ENCODE assay signal across 1 cellular context in the genomic region with DNA sequence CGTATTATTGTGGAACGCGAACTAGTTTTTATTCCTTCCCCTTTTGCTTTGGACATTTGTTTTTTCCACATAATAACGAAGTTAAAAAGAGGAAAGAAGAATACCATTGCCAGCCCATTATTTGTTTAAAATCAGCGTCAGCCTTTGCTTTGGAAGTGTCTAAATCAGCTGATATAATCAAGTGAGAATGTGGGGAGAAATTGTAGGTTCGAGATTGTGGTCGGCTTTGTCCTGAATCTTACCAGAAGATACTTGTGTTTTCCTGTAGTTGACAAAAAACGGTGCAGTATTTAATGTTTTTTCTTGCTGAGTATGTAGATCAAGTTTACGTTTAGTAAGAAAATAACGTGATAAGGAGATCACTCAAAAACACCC.
TF ChIP-seq lines count a peak whose summit lies in the region.

No MANE protein-coding gene starts in this region.

TF ChIP-seq in K562, 482 proteins besides CTCF, POLR2A, EP300 and RAD21 (continued from another document and continues in another):
- TF ChIP-seq, protein P1, sequence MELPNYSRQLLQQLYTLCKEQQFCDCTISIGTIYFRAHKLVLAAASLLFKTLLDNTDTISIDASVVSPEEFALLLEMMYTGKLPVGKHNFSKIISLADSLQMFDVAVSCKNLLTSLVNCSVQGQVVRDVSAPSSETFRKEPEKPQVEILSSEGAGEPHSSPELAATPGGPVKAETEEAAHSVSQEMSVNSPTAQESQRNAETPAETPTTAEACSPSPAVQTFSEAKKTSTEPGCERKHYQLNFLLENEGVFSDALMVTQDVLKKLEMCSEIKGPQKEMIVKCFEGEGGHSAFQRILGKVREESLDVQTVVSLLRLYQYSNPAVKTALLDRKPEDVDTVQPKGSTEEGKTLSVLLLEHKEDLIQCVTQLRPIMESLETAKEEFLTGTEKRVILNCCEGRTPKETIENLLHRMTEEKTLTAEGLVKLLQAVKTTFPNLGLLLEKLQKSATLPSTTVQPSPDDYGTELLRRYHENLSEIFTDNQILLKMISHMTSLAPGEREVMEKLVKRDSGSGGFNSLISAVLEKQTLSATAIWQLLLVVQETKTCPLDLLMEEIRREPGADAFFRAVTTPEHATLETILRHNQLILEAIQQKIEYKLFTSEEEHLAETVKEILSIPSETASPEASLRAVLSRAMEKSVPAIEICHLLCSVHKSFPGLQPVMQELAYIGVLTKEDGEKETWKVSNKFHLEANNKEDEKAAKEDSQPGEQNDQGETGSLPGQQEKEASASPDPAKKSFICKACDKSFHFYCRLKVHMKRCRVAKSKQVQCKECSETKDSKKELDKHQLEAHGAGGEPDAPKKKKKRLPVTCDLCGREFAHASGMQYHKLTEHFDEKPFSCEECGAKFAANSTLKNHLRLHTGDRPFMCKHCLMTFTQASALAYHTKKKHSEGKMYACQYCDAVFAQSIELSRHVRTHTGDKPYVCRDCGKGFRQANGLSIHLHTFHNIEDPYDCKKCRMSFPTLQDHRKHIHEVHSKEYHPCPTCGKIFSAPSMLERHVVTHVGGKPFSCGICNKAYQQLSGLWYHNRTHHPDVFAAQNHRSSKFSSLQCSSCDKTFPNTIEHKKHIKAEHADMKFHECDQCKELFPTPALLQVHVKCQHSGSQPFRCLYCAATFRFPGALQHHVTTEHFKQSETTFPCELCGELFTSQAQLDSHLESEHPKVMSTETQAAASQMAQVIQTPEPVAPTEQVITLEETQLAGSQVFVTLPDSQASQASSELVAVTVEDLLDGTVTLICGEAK (IDR thresholded peaks at IDR 0.05), result 0 out of 2 replicates have a peak, but pooled peaks have one; percentile 50
- TF ChIP-seq, protein P1 (CRISPR knock-in tag; IDR thresholded peaks at IDR 0.05), result no peak
- no peak for TF ChIP-seq ZFX (CRISPR knock-in tag; IDR thresholded peaks at IDR 0.05)
- TF ChIP-seq, protein P2, sequence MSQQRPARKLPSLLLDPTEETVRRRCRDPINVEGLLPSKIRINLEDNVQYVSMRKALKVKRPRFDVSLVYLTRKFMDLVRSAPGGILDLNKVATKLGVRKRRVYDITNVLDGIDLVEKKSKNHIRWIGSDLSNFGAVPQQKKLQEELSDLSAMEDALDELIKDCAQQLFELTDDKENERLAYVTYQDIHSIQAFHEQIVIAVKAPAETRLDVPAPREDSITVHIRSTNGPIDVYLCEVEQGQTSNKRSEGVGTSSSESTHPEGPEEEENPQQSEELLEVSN (IDR thresholded peaks at IDR 0.05; ENCODE audit: borderline replicate concordance in 1 of 2, extremely low read depth in 1 of 2, insufficient read depth in 1 of 2, insufficient read length in 1 of 2, low read depth in 1 of 2, low read length in 1 of 2, poor library complexity in 1 of 2, severe bottlenecking in 1 of 2), result no peak
- TF ChIP-seq NBN (IDR thresholded peaks at IDR 0.05; ENCODE audit: low read depth), result no peak
- TF ChIP-seq ATF1 (CRISPR knock-in tag; IDR thresholded peaks at IDR 0.05), result no peak
- no peak for TF ChIP-seq ATF1 (tag; IDR thresholded peaks at IDR 0.05)
- TF ChIP-seq CBX1 (IDR thresholded peaks at IDR 0.05; ENCODE audit: low read depth), result no peak
- TF ChIP-seq XRCC5 (IDR thresholded peaks at IDR 0.05; ENCODE audit: low read depth, low read length), result no peak
- TF ChIP-seq CAMTA2 (CRISPR knock-in tag; conservative IDR thresholded peaks at IDR 0.05), result no peak
- no peak for TF ChIP-seq FUS (optimal IDR thresholded peaks at IDR 0.05; ENCODE audit: low read depth, low read length)
- TF ChIP-seq, protein P3, sequence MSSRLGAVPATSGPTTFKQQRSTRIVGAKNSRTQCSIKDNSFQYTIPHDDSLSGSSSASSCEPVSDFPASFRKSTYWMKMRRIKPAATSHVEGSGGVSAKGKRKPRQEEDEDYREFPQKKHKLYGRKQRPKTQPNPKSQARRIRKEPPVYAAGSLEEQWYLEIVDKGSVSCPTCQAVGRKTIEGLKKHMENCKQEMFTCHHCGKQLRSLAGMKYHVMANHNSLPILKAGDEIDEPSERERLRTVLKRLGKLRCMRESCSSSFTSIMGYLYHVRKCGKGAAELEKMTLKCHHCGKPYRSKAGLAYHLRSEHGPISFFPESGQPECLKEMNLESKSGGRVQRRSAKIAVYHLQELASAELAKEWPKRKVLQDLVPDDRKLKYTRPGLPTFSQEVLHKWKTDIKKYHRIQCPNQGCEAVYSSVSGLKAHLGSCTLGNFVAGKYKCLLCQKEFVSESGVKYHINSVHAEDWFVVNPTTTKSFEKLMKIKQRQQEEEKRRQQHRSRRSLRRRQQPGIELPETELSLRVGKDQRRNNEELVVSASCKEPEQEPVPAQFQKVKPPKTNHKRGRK (tag; IDR thresholded peaks at IDR 0.05), result 0 out of 2 replicates have a peak, but pooled peaks have one; percentile 56
- no peak for TF ChIP-seq ETV6 (IDR thresholded peaks at IDR 0.05; ENCODE audit: borderline replicate concordance in 1 of 2, low read depth in 2 of 2, low read length in 1 of 2)
- no peak for TF ChIP-seq ETV6 (CRISPR knock-in tag; IDR thresholded peaks at IDR 0.05; ENCODE audit: borderline replicate concordance)
- no peak for TF ChIP-seq ZNF780A (CRISPR knock-in tag; IDR thresholded peaks at IDR 0.05)
- TF ChIP-seq E2F3 (CRISPR knock-in tag; IDR thresholded peaks at IDR 0.05), result no peak
- no peak for TF ChIP-seq SRF (CRISPR knock-in tag; IDR thresholded peaks at IDR 0.05)
- TF ChIP-seq NONO (IDR thresholded peaks at IDR 0.05; ENCODE audit: low read depth in 2 of 2, low read length in 1 of 2), result no peak
- TF ChIP-seq ZNF224 (CRISPR knock-in tag; IDR thresholded peaks at IDR 0.05), result no peak
- TF ChIP-seq, protein P4, sequence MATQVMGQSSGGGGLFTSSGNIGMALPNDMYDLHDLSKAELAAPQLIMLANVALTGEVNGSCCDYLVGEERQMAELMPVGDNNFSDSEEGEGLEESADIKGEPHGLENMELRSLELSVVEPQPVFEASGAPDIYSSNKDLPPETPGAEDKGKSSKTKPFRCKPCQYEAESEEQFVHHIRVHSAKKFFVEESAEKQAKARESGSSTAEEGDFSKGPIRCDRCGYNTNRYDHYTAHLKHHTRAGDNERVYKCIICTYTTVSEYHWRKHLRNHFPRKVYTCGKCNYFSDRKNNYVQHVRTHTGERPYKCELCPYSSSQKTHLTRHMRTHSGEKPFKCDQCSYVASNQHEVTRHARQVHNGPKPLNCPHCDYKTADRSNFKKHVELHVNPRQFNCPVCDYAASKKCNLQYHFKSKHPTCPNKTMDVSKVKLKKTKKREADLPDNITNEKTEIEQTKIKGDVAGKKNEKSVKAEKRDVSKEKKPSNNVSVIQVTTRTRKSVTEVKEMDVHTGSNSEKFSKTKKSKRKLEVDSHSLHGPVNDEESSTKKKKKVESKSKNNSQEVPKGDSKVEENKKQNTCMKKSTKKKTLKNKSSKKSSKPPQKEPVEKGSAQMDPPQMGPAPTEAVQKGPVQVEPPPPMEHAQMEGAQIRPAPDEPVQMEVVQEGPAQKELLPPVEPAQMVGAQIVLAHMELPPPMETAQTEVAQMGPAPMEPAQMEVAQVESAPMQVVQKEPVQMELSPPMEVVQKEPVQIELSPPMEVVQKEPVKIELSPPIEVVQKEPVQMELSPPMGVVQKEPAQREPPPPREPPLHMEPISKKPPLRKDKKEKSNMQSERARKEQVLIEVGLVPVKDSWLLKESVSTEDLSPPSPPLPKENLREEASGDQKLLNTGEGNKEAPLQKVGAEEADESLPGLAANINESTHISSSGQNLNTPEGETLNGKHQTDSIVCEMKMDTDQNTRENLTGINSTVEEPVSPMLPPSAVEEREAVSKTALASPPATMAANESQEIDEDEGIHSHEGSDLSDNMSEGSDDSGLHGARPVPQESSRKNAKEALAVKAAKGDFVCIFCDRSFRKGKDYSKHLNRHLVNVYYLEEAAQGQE (CRISPR knock-in tag; IDR thresholded peaks at IDR 0.05; ENCODE audit: low read depth), result no peak
- peak in 1 of 2 experiments; percentile 60; a peak in 1 of 4 replicates for TF ChIP-seq RCOR1 (IDR thresholded peaks at IDR 0.05; ENCODE audit: borderline replicate concordance in 1 of 2, low read depth in 2 of 2, low read length in 2 of 2)
- TF ChIP-seq ZNF41 (CRISPR knock-in tag; conservative IDR thresholded peaks at IDR 0.05), result no peak
- no peak for TF ChIP-seq FOXP1 (CRISPR knock-in tag; IDR thresholded peaks at IDR 0.05)
- TF ChIP-seq SAFB (IDR thresholded peaks at IDR 0.05; ENCODE audit: borderline replicate concordance, low read depth, low read length), result no peak
- peak; percentile 22; the same call in 1 of the 2 replicates for TF ChIP-seq MAFG (tag; conservative IDR thresholded peaks at IDR 0.05)
- peak; percentile 49 to 58; a peak in 3 of 4 replicates for TF ChIP-seq KDM1A (IDR thresholded peaks at IDR 0.05)
- TF ChIP-seq ELF1 (tag; IDR thresholded peaks at IDR 0.05), result no peak
- TF ChIP-seq, protein P5, sequence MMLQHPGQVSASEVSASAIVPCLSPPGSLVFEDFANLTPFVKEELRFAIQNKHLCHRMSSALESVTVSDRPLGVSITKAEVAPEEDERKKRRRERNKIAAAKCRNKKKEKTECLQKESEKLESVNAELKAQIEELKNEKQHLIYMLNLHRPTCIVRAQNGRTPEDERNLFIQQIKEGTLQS (IDR thresholded peaks at IDR 0.05), result no peak
- TF ChIP-seq, protein P5 (CRISPR knock-in tag; conservative IDR thresholded peaks at IDR 0.05), result no peak
- TF ChIP-seq ZNF316 (IDR thresholded peaks at IDR 0.05), result peak; percentile 79
- TF ChIP-seq CSDE1 (IDR thresholded peaks at IDR 0.05), result no peak
- no peak for TF ChIP-seq ZNF282 (CRISPR knock-in tag; IDR thresholded peaks at IDR 0.05)
- TF ChIP-seq COPS2 (conservative IDR thresholded peaks at IDR 0.05), result no peak
- peak in 1 of 2 experiments; percentile 46; a peak in 2 of 4 replicates for TF ChIP-seq HDAC1 (IDR thresholded peaks at IDR 0.05)
- TF ChIP-seq TAF1 (IDR thresholded peaks at IDR 0.05; ENCODE audit: control insufficient read depth, extremely low read depth, insufficient read depth, low read length, severe bottlenecking), result no peak
